26 cellular contexts compared by ENCODE assay signal in genomic region chr3:179902061-179902460, GRCh38.
"Had no signal": no experiment of that assay in that cellular context is flagged by ENCODE, and none has a peak within 500 bp of the region (broad histone marks: within the 10 kb centered on the region; RNA-seq: fewer than 3 reads in every experiment).

No MANE protein-coding gene starts in this region.

- ATAC-seq: left colon; left lung; lower lobe of right lung; natural killer cell; right cardiac atrium; sciatic nerve; stimulated activated effector memory CD8-positive, alpha-beta T cell treated with anti-CD3 and anti-CD28 coated beads, Interleukin-12 subunit alpha, Interleukin-12 subunit beta, amount 100 ng/mL, for 72 hours; upper lobe of right lung had no signal

- H3K79me2 ChIP-seq: hepatocyte had no signal

- H3K4me3 ChIP-seq: hepatocyte, left lung, lower lobe of right lung, neural progenitor cell, prostate gland, spleen, suprapubic skin, thoracic aorta, tibial artery, upper lobe of right lung had no signal

- H3K4me2 ChIP-seq: hepatocyte, neural progenitor cell had no signal

- H2AFZ ChIP-seq: hepatocyte, neural progenitor cell, parathyroid adenoma had no signal

- H3K27me3 ChIP-seq: hepatocyte, neural progenitor cell had no signal

- DNase-seq: kidney; left colon; left lung; lower lobe of right lung; mesendoderm; naive B cell; natural killer cell; nephron progenitor cell; occipital lobe; retina; right cardiac atrium; small intestine; spleen; stimulated activated CD4-positive, alpha-beta T cell treated with anti-CD3 and anti-CD28 coated beads, Interleukin-4, amount 100 ng/mL, for 24 hours; stimulated activated naive CD4-positive, alpha-beta T cell; tibial artery; upper lobe of right lung had no signal

- H3K4me1 ChIP-seq: left lung, lower lobe of right lung, parathyroid adenoma, prostate gland, spleen, suprapubic skin, tibial artery, upper lobe of right lung had no signal

- H3K27ac ChIP-seq: hepatocyte, left lung, lower lobe of right lung, neural progenitor cell, neutrophil, parathyroid adenoma, prostate gland, spleen, suprapubic skin, thoracic aorta, tibial artery, upper lobe of right lung had no signal

- H3K9me3 ChIP-seq: left lung, lower lobe of right lung, neutrophil, prostate gland, spleen, suprapubic skin, thoracic aorta, tibial artery, upper lobe of right lung had no signal

- H3K36me3 ChIP-seq: left lung, lower lobe of right lung, neural progenitor cell, neutrophil, prostate gland, spleen, suprapubic skin, thoracic aorta, tibial artery, upper lobe of right lung had no signal

- H3K9ac ChIP-seq: neural progenitor cell, parathyroid adenoma had no signal
